ENCODE assay signal across 9 cellular contexts in genomic region chr20:49747707-49748524, GRCh38. TPM values are rescaled to one million over a fixed set of nuclear protein-coding genes. Genes with fewer than 3 reads are reported as not detected.
DNase-seq lines count a peak whose midpoint lies in the region; ATAC-seq and TF ChIP-seq lines count a peak whose summit lies in the region.
"Had no signal": no experiment of that assay in that cellular context is flagged by ENCODE, and none has a peak within 500 bp of the region (broad histone marks: within the 10 kb centered on the region; RNA-seq: fewer than 3 reads in every experiment).

No MANE protein-coding gene starts in this region.

- no peak overlapping the region for H3K4me3 ChIP-seq in CD8-positive, alpha-beta memory T cell (ENCODE audit: low read length)

- no peak for DNase-seq in CD8-positive, alpha-beta memory T cell
- peak; percentile 94 for DNase-seq in Right ventricle myocardium superior
- DNase-seq in pons (ENCODE audit: low spot score) = peak; percentile 60
- no peak for DNase-seq in OCI-M2 (lab: John Stamatoyannopoulos, UW; ENCODE audit: unreplicated experiment)
- no peak for DNase-seq in activated effector memory CD4-positive, alpha-beta T cell treated with Interleukin-2 at 50 U/mL for 16 hours
- DNase-seq in activated CD4-positive, alpha-beta T cell treated with anti-CD3 and anti-CD28 coated beads, Interleukin-2, amount 10 ng/mL, durations not matched to agents 7 days and 5 days = no peak
- DNase-seq: DMS79 treated with DMSO at 0.1 percent for 48 hours had no signal

- H3K9me3 Mint-ChIP-seq in CD8-positive, alpha-beta memory T cell = no peaks in the 10 kb centered on the region
- H3K9me3 Mint-ChIP-seq in activated CD4-positive, alpha-beta T cell treated with anti-CD3 and anti-CD28 coated beads, Interleukin-2, amount 10 ng/mL, durations not matched to agents 7 days and 5 days = no peaks in the 10 kb centered on the region

- CTCF ChIA-PET in CD8-positive, alpha-beta memory T cell (lab: Charles Lee) = no interaction called here
- CTCF ChIA-PET in activated CD4-positive, alpha-beta T cell treated with anti-CD3 and anti-CD28 coated beads, Interleukin-2, amount 10 ng/mL, durations not matched to agents 7 days and 5 days (lab: Charles Lee) = interaction anchor here (1.3 kb wide), 1 partner anchor 63 kb away, joined by 3 read pairs; no protein-coding TSS in a partner anchor

- no peak overlapping the region for H3K27ac Mint-ChIP-seq in CD8-positive, alpha-beta memory T cell
- no peak overlapping the region for H3K27ac Mint-ChIP-seq in activated CD4-positive, alpha-beta T cell treated with anti-CD3 and anti-CD28 coated beads, Interleukin-2, amount 10 ng/mL, durations not matched to agents 7 days and 5 days

- H3K4me1 Mint-ChIP-seq in CD8-positive, alpha-beta memory T cell = peaks cover 8 to 11% (median 10%) of the 10 kb centered on the region in 3 donors
- peaks cover 11% of the 10 kb centered on the region for H3K4me1 Mint-ChIP-seq in activated CD4-positive, alpha-beta T cell treated with anti-CD3 and anti-CD28 coated beads, Interleukin-2, amount 10 ng/mL, durations not matched to agents 7 days and 5 days

- no peaks in the 10 kb centered on the region for H3K9me3 ChIP-seq in CD8-positive, alpha-beta memory T cell (ENCODE audit: low read length)

- no peaks in the 10 kb centered on the region for H3K36me3 ChIP-seq in CD8-positive, alpha-beta memory T cell (ENCODE audit: insufficient read depth, low read length)

- peak overlapping the region; percentile 45 for H3K27ac ChIP-seq in CD8-positive, alpha-beta memory T cell (ENCODE audit: low read depth, low read length)
- H3K27ac ChIP-seq in VCaP = peak overlapping the region; percentile 64

- H3K4me3 Mint-ChIP-seq in CD8-positive, alpha-beta memory T cell = no peak overlapping the region
- no peak overlapping the region for H3K4me3 Mint-ChIP-seq in activated CD4-positive, alpha-beta T cell treated with anti-CD3 and anti-CD28 coated beads, Interleukin-2, amount 10 ng/mL, durations not matched to agents 7 days and 5 days

- ATAC-seq in Right ventricle myocardium superior (ENCODE audit: poor library complexity) (peak; percentile 97), HG03460 (IDR thresholded peaks at IDR 0.05; ENCODE audit: unreplicated experiment) (no peak)

- no peaks in the 10 kb centered on the region for H3K36me3 Mint-ChIP-seq in CD8-positive, alpha-beta memory T cell
- H3K36me3 Mint-ChIP-seq in activated CD4-positive, alpha-beta T cell treated with anti-CD3 and anti-CD28 coated beads, Interleukin-2, amount 10 ng/mL, durations not matched to agents 7 days and 5 days (ENCODE audit: low read depth) = no peaks in the 10 kb centered on the region

- POLR2A ChIA-PET in CD8-positive, alpha-beta memory T cell (lab: Charles Lee) = no interaction called here
- POLR2A ChIA-PET in activated CD4-positive, alpha-beta T cell treated with anti-CD3 and anti-CD28 coated beads, Interleukin-2, amount 10 ng/mL, durations not matched to agents 7 days and 5 days (lab: Charles Lee) = no interaction called here

- H3K27me3 ChIP-seq in CD8-positive, alpha-beta memory T cell (ENCODE audit: insufficient read depth, low read length, poor library complexity, severe bottlenecking) = no peaks in the 10 kb centered on the region

- H3K4me1 ChIP-seq in CD8-positive, alpha-beta memory T cell (ENCODE audit: insufficient read depth, low read length) = peaks cover 5% of the 10 kb centered on the region

- peaks cover 4 to 5% of the 10 kb centered on the region in 2 donors for H3K27me3 Mint-ChIP-seq in CD8-positive, alpha-beta memory T cell
- H3K27me3 Mint-ChIP-seq in activated CD4-positive, alpha-beta T cell treated with anti-CD3 and anti-CD28 coated beads, Interleukin-2, amount 10 ng/mL, durations not matched to agents 7 days and 5 days = peaks cover 29% of the 10 kb centered on the region

- intact Hi-C loops in Right ventricle myocardium superior (cut with DNase I) = no loop called here

- TF ChIP-seq CTCF in VCaP (conservative IDR thresholded peaks at IDR 0.05) = no peak

RNA-seq across cellular contexts. Expression of gene B4GALT5, which starts 34.2 kb away (rescaled TPM):
- total RNA-seq in CD8-positive, alpha-beta memory T cell = 10 to 100 TPM; 37.5 to 39.1 TPM
- 2.0 TPM for polyA plus RNA-seq in CD8-positive, alpha-beta memory T cell
- total RNA-seq in Right ventricle myocardium superior = 39.6 TPM
- 10 to 100 TPM; 11.2 to 14.3 TPM for total RNA-seq in activated CD4-positive, alpha-beta T cell treated with anti-CD3 and anti-CD28 coated beads, Interleukin-2, amount 10 ng/mL, durations not matched to agents 7 days and 5 days

Comparison
In these comparisons a context has a peak if more than half of its experiments do, and no peak if none do; other contexts are left out.
1. DNase-seq: peak in Right ventricle myocardium superior (single experiment) and pons (single experiment); none in CD8-positive, alpha-beta memory T cell (0 of 5), OCI-M2 (single experiment), activated effector memory CD4-positive, alpha-beta T cell treated with Interleukin-2 at 50 U/mL for 16 hours (single experiment) and activated CD4-positive, alpha-beta T cell treated with anti-CD3 and anti-CD28 coated beads, Interleukin-2, amount 10 ng/mL, durations not matched to agents 7 days and 5 days (single experiment).